Comparison of ENCODE assay signal across 8 cellular contexts in genomic region chr19:1455336-1456120, GRCh38. TPM values are rescaled to one million over a fixed set of nuclear protein-coding genes. Genes with fewer than 3 reads are reported as not detected.
DNase-seq lines count a peak whose midpoint lies in the region; ATAC-seq and TF ChIP-seq lines count a peak whose summit lies in the region.

No MANE protein-coding gene starts in this region.

- DNase-seq in GM23338 (ENCODE audit: low spot score) (peak; percentile 100), RKO (ENCODE audit: low spot score) (peak; percentile 81), iPS-NIHi7 (ENCODE audit: extremely low spot score) (peak; percentile 94), OCI-M2 (lab: John Stamatoyannopoulos, UW; ENCODE audit: unreplicated experiment) (no peak), Ammon's horn (ENCODE audit: low spot score) (no peak)
- peak; percentile 60 for DNase-seq in activated naive CD8-positive, alpha-beta T cell treated with anti-CD3 and anti-CD28 coated beads, Interleukin-2, amount 50 U/mL, for 24 hours

- peak overlapping the region; percentile 78 for H3K4me2 ChIP-seq in GM23338

- H3K27ac ChIP-seq in C4-2B (peak overlapping the region; percentile 67), GM23338 (ENCODE audit: low read depth) (no peak overlapping the region), thymus (ENCODE audit: low read depth) (no peak overlapping the region)

- peaks cover 7% of the 10 kb centered on the region for H3K36me3 Mint-ChIP-seq in GM23338 (ENCODE audit: low read depth)
- no peaks in the 10 kb centered on the region for H3K36me3 Mint-ChIP-seq in activated naive CD8-positive, alpha-beta T cell treated with anti-CD3 and anti-CD28 coated beads, Interleukin-2, amount 50 U/mL, for 24 hours (ENCODE audit: low read depth)

- H3K27ac Mint-ChIP-seq in GM23338: no peak overlapping the region
- H3K27ac Mint-ChIP-seq in activated naive CD8-positive, alpha-beta T cell treated with anti-CD3 and anti-CD28 coated beads, Interleukin-2, amount 50 U/mL, for 24 hours: no peak overlapping the region

- 0 out of 2 replicates have a peak, but pooled peaks cover 3% of the 10 kb centered on the region for H3K79me2 ChIP-seq in GM23338 (replicated peaks; ENCODE audit: insufficient read depth)

- H3K4me1 ChIP-seq in GM23338 (ENCODE audit: insufficient read depth) (peaks cover 13% of the 10 kb centered on the region; the same call in 1 of the 2 replicates), thymus (ENCODE audit: control insufficient read depth, insufficient read depth, low read length) (peaks cover 5% of the 10 kb centered on the region)

- ATAC-seq in GM23338: peak; percentile 69
- ATAC-seq in activated naive CD8-positive, alpha-beta T cell treated with anti-CD3 and anti-CD28 coated beads, Interleukin-2, amount 50 U/mL, for 24 hours: peak; percentile 58

- peaks cover 6% of the 10 kb centered on the region for H3K27me3 ChIP-seq in GM23338 (ENCODE audit: insufficient read depth)
- peaks cover 63% of the 10 kb centered on the region for H3K27me3 ChIP-seq in thymus (ENCODE audit: control insufficient read depth, insufficient read depth)

- H3F3A ChIP-seq in GM23338 (replicated peaks; ENCODE audit: low read depth): peaks cover 13% of the 10 kb centered on the region; the same call in 1 of the 2 replicates

- H3K4me3 ChIP-seq in GM23338: peak overlapping the region; percentile 58
- H3K4me3 ChIP-seq in thymus (ENCODE audit: low read length): peak overlapping the region; percentile 4

- H2AFZ ChIP-seq in GM23338: peak overlapping the region; percentile 59; the same call in 1 of the 2 replicates

- H3K9me2 ChIP-seq in GM23338 (ENCODE audit: insufficient read depth): no peaks in the 10 kb centered on the region

- no peaks in the 10 kb centered on the region for H3K9me3 Mint-ChIP-seq in GM23338
- no peaks in the 10 kb centered on the region for H3K9me3 Mint-ChIP-seq in activated naive CD8-positive, alpha-beta T cell treated with anti-CD3 and anti-CD28 coated beads, Interleukin-2, amount 50 U/mL, for 24 hours

- WGBS in thymus: 6% methylated on average over 42 of the region's 42 CpGs

- H3K4me3 Mint-ChIP-seq in GM23338: peak overlapping the region; percentile 50; the same call in 2 of the 3 replicates
- H3K4me3 Mint-ChIP-seq in activated naive CD8-positive, alpha-beta T cell treated with anti-CD3 and anti-CD28 coated beads, Interleukin-2, amount 50 U/mL, for 24 hours: no peak overlapping the region

- H3K9me3 ChIP-seq in thymus (ENCODE audit: control insufficient read depth): peaks cover 5% of the 10 kb centered on the region

- H3K4me1 Mint-ChIP-seq in GM23338: peaks cover 24% of the 10 kb centered on the region
- H3K4me1 Mint-ChIP-seq in activated naive CD8-positive, alpha-beta T cell treated with anti-CD3 and anti-CD28 coated beads, Interleukin-2, amount 50 U/mL, for 24 hours: peaks cover 12% of the 10 kb centered on the region

- H3K36me3 ChIP-seq in GM23338 (ENCODE audit: insufficient read depth) (no peaks in the 10 kb centered on the region), thymus (ENCODE audit: control insufficient read depth, insufficient read depth) (peaks cover 1% of the 10 kb centered on the region)

- peaks cover 4% of the 10 kb centered on the region; the same call in 1 of the 2 replicates for H4K20me1 ChIP-seq in GM23338 (replicated peaks; ENCODE audit: insufficient read depth)

- peaks cover 31% of the 10 kb centered on the region for H3K27me3 Mint-ChIP-seq in GM23338 (ENCODE audit: insufficient read depth, low read depth, poor library complexity)
- H3K27me3 Mint-ChIP-seq in activated naive CD8-positive, alpha-beta T cell treated with anti-CD3 and anti-CD28 coated beads, Interleukin-2, amount 50 U/mL, for 24 hours: peaks cover 51% of the 10 kb centered on the region

- TF ChIP-seq CTCF in C4-2B (conservative IDR thresholded peaks at IDR 0.05): no peak
- TF ChIP-seq CTCF in GM23338 (conservative IDR thresholded peaks at IDR 0.05; ENCODE audit: low read depth in 2 of 2): no peak

TF ChIP-seq in GM23338, 12 proteins besides CTCF, POLR2A, EP300 and RAD21:
- TF ChIP-seq ZNF331 (CRISPR knock-in tag; IDR thresholded peaks at IDR 0.05; ENCODE audit: low read depth): no peak
- TF ChIP-seq ZNF114 (CRISPR knock-in tag; IDR thresholded peaks at IDR 0.05): no peak
- peak; percentile 88 for TF ChIP-seq POLR2AphosphoS5 (IDR thresholded peaks at IDR 0.05; ENCODE audit: low read depth)
- no peak for TF ChIP-seq NANOG (IDR thresholded peaks at IDR 0.05; ENCODE audit: borderline replicate concordance)
- TF ChIP-seq REST (IDR thresholded peaks at IDR 0.05; ENCODE audit: unreplicated experiment): no peak
- no peak for TF ChIP-seq STAT1 (IDR thresholded peaks at IDR 0.05; ENCODE audit: unreplicated experiment)
- no peak for TF ChIP-seq EZH2 (IDR thresholded peaks at IDR 0.05; ENCODE audit: low read depth, unreplicated experiment)
- TF ChIP-seq ETS1 (IDR thresholded peaks at IDR 0.05): no peak

RNA-seq across cellular contexts. Expression of gene APC2, which starts 5.6 kb away (rescaled TPM):
- total RNA-seq in GM23338 (2014; rRNA removed; shearing (Covaris generic)): 14.3 and 18.3 TPM in 2 replicates
- polyA plus RNA-seq in GM23338 (2016; fragmentation: Nextera tagmentation; extraction: Ambion mirVana): 1.4 TPM in 2 replicates
- 0.11 TPM for polyA plus RNA-seq in thymus

RNA-seq across cellular contexts. Expression of gene RPS15, which starts 17.3 kb away (rescaled TPM):
- 2,953 and 3,723 TPM in 2 replicates for total RNA-seq in GM23338 (2014; rRNA removed; shearing (Covaris generic))
- polyA plus RNA-seq in GM23338 (2016; fragmentation: Nextera tagmentation; extraction: Ambion mirVana) (3,861 and 4,267 TPM in 2 replicates), thymus (3,095 TPM)

RNA-seq across cellular contexts. Expression of gene C19orf25, which starts 23.5 kb away (rescaled TPM):
- 61.1 and 64.9 TPM in 2 replicates for total RNA-seq in GM23338 (2014; rRNA removed; shearing (Covaris generic))
- polyA plus RNA-seq in GM23338 (2016; fragmentation: Nextera tagmentation; extraction: Ambion mirVana) (43.5 and 50.1 TPM in 2 replicates), thymus (38.1 TPM)

RNA-seq across cellular contexts. Expression of gene PCSK4, which starts 34.6 kb away (rescaled TPM):
- total RNA-seq in GM23338 (2014; rRNA removed; shearing (Covaris generic)): 5.9 and 15.1 TPM in 2 replicates
- polyA plus RNA-seq in GM23338 (2016; fragmentation: Nextera tagmentation; extraction: Ambion mirVana) (3.8 and 5.6 TPM in 2 replicates), thymus (11.5 TPM)

RNA-seq across cellular contexts. Expression of gene REEP6, which starts 35.5 kb away (rescaled TPM):
- total RNA-seq in GM23338 (2014; rRNA removed; shearing (Covaris generic)): 14.3 and 15.2 TPM in 2 replicates
- polyA plus RNA-seq in GM23338 (2016; fragmentation: Nextera tagmentation; extraction: Ambion mirVana) (20.0 and 23.4 TPM in 2 replicates), thymus (1.9 TPM)

Comparison
In these comparisons a context has a peak if more than half of its experiments do, and no peak if none do; other contexts are left out.
1. DNase-seq: peak in GM23338 (single experiment), RKO (single experiment), activated naive CD8-positive, alpha-beta T cell treated with anti-CD3 and anti-CD28 coated beads, Interleukin-2, amount 50 U/mL, for 24 hours (single experiment) and iPS-NIHi7 (single experiment); none in OCI-M2 (single experiment) and Ammon's horn (single experiment).